In the genomic region with DNA sequence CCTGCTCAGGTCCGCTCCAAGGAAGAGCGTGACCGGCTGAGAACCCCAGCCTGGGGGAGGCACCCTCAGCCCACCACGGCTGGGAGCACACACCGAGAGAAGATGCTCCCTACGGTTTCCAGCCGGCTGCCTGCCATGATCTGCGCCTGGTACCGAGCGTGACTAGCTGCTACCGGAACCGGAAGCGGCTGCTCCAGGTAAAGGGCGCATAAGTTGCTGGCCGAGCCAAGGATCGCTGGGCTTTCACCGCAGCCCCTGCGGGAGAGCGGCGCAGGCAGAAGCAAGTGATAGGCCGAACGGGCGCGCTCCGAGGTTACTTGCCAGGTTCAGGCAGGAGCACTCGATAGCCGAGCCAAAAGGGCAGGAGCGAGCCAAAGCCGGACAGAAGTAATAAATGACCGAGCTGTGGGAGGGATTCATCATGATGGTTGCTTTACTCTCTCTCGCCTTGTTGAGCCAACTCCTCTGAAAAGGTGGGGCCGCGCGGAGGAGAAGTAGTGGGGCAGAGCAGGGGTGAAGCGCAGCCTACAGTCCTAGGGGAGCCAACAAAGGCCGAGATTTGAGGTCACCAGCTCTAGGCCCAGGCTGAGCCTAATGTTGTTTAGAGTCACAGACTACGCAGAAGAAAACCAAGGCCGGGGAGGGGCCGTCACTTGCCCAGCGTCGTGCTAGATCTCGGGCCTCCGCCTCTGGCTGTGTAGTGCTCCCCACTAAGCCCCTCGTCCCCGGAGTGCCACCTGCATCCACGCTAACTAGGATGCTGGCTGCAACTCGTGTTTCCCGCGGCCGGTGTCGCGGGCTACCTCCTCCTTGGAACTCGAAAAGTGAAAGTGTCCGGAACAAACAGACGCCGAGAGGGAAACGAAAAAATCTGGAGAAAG, we compare ENCODE assay signal across 1 cellular context.
TF ChIP-seq lines count a peak whose summit lies in the region.

A gene (minus strand): TSS at position 171 of the 881 bp plus-strand sequence. CDS start 34 bp downstream, at position 137.

TF ChIP-seq in IMR-90, 13 proteins besides CTCF, POLR2A, EP300 and RAD21 (continued from another document):
- TF ChIP-seq MAFK (IDR thresholded peaks at IDR 0.05; ENCODE audit: low read depth, low read length) (peak; percentile 43; the same call in 1 of the 2 replicates), SMC3 (IDR thresholded peaks at IDR 0.05; ENCODE audit: low read depth, low read length) (no peak), BHLHE40 (IDR thresholded peaks at IDR 0.05; ENCODE audit: low read depth, low read length) (peak; percentile 70; the same call in 1 of the 2 replicates), NFE2L2 (IDR thresholded peaks at IDR 0.05; ENCODE audit: low read depth, low read length) (no peak)
